1 cellular context compared by ENCODE assay signal in the genomic region with DNA sequence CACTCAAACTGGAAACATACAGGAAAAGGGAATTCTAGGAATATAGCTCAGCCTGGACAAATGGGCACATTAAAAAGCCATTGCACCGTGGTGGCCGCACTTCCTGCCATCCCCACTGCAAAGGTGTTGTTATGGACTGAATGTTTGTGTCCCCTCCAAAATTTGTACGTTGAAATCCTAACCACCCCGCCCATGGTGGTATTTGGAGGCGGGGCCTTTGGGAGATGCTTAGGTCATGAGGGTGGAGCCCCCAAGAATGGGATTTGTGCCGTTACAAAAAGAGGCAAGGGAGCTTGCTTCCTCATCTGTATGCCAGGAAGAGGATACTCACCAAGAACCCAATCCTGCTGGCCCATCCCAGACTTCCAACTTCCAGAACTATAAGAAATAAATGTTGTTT.
A peak's percentile ranks its signal among the peaks of the same experiment; 100 is the strongest.
TF ChIP-seq lines count a peak whose summit lies in the region.

No MANE protein-coding gene starts in this region.

TF ChIP-seq in K562, 482 proteins besides CTCF, POLR2A, EP300 and RAD21 (continued from another document):
- TF ChIP-seq, protein P1, sequence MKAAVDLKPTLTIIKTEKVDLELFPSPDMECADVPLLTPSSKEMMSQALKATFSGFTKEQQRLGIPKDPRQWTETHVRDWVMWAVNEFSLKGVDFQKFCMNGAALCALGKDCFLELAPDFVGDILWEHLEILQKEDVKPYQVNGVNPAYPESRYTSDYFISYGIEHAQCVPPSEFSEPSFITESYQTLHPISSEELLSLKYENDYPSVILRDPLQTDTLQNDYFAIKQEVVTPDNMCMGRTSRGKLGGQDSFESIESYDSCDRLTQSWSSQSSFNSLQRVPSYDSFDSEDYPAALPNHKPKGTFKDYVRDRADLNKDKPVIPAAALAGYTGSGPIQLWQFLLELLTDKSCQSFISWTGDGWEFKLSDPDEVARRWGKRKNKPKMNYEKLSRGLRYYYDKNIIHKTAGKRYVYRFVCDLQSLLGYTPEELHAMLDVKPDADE (conservative IDR thresholded peaks at IDR 0.05; ENCODE audit: control insufficient read depth, low read depth, low read length): no peak
- TF ChIP-seq, protein P2, sequence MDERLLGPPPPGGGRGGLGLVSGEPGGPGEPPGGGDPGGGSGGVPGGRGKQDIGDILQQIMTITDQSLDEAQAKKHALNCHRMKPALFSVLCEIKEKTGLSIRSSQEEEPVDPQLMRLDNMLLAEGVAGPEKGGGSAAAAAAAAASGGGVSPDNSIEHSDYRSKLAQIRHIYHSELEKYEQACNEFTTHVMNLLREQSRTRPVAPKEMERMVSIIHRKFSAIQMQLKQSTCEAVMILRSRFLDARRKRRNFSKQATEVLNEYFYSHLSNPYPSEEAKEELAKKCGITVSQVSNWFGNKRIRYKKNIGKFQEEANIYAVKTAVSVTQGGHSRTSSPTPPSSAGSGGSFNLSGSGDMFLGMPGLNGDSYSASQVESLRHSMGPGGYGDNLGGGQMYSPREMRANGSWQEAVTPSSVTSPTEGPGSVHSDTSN (CRISPR knock-in tag; IDR thresholded peaks at IDR 0.05; ENCODE audit: low read depth): no peak
- TF ChIP-seq, protein P2 (tag; conservative IDR thresholded peaks at IDR 0.05; ENCODE audit: low read depth): no peak
- TF ChIP-seq ZNF146 (CRISPR knock-in tag; IDR thresholded peaks at IDR 0.05; ENCODE audit: unreplicated experiment) (no peak), MAFG (tag; conservative IDR thresholded peaks at IDR 0.05) (no peak), YY1 (IDR thresholded peaks at IDR 0.05; ENCODE audit: borderline replicate concordance in 1 of 3, control insufficient read depth in 1 of 3, extremely low read depth in 1 of 3, insufficient read depth in 3 of 3, insufficient read length in 1 of 3, insufficient replicate concordance in 2 of 3, low read depth in 1 of 3, low read length in 2 of 3) (peak in 1 of 3 experiments; percentile 17), IFI16 (CRISPR knock-in tag; IDR thresholded peaks at IDR 0.05) (no peak)
